In genomic region chr3:172332256-172333041, GRCh38 we compare ENCODE assay signal across 8 cellular contexts.
DNase-seq lines count a peak whose midpoint lies in the region; ATAC-seq and TF ChIP-seq lines count a peak whose summit lies in the region.

No MANE protein-coding gene starts in this region.

- POLR2A ChIA-PET in A673 (lab: Charles Lee; ENCODE audit: low non-redundant PET): no interaction called here

- H3K4me1 ChIP-seq in A673 (ENCODE audit: insufficient read depth, low read length, poor library complexity, severe bottlenecking): peaks cover 4% of the 10 kb centered on the region

- ATAC-seq in GM18511 (IDR thresholded peaks at IDR 0.05; ENCODE audit: unreplicated experiment): peak; percentile 82
- ATAC-seq in HG03175 (IDR thresholded peaks at IDR 0.05; ENCODE audit: unreplicated experiment): peak; percentile 84

- H3K4me1 Mint-ChIP-seq in activated CD4-positive, alpha-beta T cell treated with anti-CD3 and anti-CD28 coated beads, Interleukin-2, amount 10 ng/mL, durations not matched to agents 24 days and 14 days: peaks cover 6% of the 10 kb centered on the region

- no TSS peak for BruUV-seq in A673 (replicated peaks; lab: Mats Ljungman, UMichigan)

- CTCF ChIA-PET in A673 (lab: Charles Lee): interaction anchor here (0.6 to 1.5 kb wide), 12 partner anchors 9 to 544 kb away, joined by 3 to 17 read pairs (median 4); partner anchors contain the start of genes FNDC3B and PLD1

- no peaks in the 10 kb centered on the region for H3K27me3 ChIP-seq in A673 (replicated peaks; ENCODE audit: insufficient read depth, low read depth, low read length, poor library complexity)

- H3K4me3 ChIP-seq in A673 (ENCODE audit: low read depth, low read length, poor library complexity, severe bottlenecking): no peak overlapping the region

- no peaks in the 10 kb centered on the region for H3K9me3 Mint-ChIP-seq in activated CD4-positive, alpha-beta T cell treated with anti-CD3 and anti-CD28 coated beads, Interleukin-2, amount 10 ng/mL, durations not matched to agents 24 days and 14 days

- no peak overlapping the region for H3K27ac ChIP-seq in A673 (ENCODE audit: low read depth, low read length, poor library complexity, severe bottlenecking)

- no peak overlapping the region for H3K27ac Mint-ChIP-seq in activated CD4-positive, alpha-beta T cell treated with anti-CD3 and anti-CD28 coated beads, Interleukin-2, amount 10 ng/mL, durations not matched to agents 24 days and 14 days

- peaks cover 5% of the 10 kb centered on the region for H3K36me3 ChIP-seq in A673 (ENCODE audit: insufficient read depth, low read length, poor library complexity, severe bottlenecking)

- H3K36me3 Mint-ChIP-seq in activated CD4-positive, alpha-beta T cell treated with anti-CD3 and anti-CD28 coated beads, Interleukin-2, amount 10 ng/mL, durations not matched to agents 24 days and 14 days (ENCODE audit: low read depth): peaks cover 9% of the 10 kb centered on the region

- no peaks in the 10 kb centered on the region for H3K9me3 ChIP-seq in A673 (ENCODE audit: low read depth, low read length, poor library complexity, severe bottlenecking)

- H3K4me3 Mint-ChIP-seq in activated CD4-positive, alpha-beta T cell treated with anti-CD3 and anti-CD28 coated beads, Interleukin-2, amount 10 ng/mL, durations not matched to agents 24 days and 14 days: no peak overlapping the region

- H3K27me3 Mint-ChIP-seq in activated CD4-positive, alpha-beta T cell treated with anti-CD3 and anti-CD28 coated beads, Interleukin-2, amount 10 ng/mL, durations not matched to agents 24 days and 14 days: no peaks in the 10 kb centered on the region

- intact Hi-C loops in A673 (cut with micrococcal nuclease; ENCODE audit: unreplicated experiment): loop anchor here (5.0 kb wide), 3 partner anchors 145 to 335 kb away; partner anchors contain the start of gene FNDC3B
- intact Hi-C loops in activated CD4-positive, alpha-beta T cell treated with anti-CD3 and anti-CD28 coated beads, Interleukin-2, amount 10 ng/mL, durations not matched to agents 24 days and 14 days (cut with micrococcal nuclease): loop anchor here (1.0 to 10.0 kb wide), 3 partner anchors 142 to 334 kb away; no protein-coding TSS in a partner anchor

- DNase-seq in A673 (ENCODE audit: low spot score) (peak; percentile 71), NCI-H460 (ENCODE audit: extremely low read depth, low read depth) (peak; percentile 54), ecto neural progenitor cell (ENCODE audit: low spot score) (peak; percentile 62), lung microvascular endothelial cell (ENCODE audit: low read depth in 2 of 2) (peak; percentile 64 to 79)
- DNase-seq in activated CD4-positive, alpha-beta T cell treated with anti-CD3 and anti-CD28 coated beads, Interleukin-2, amount 10 ng/mL, durations not matched to agents 24 days and 14 days: peak; percentile 88
- peak; percentile 34 to 47 for DNase-seq in stimulated activated CD8-positive, alpha-beta memory T cell treated with anti-CD3 and anti-CD28 coated beads, Interleukin-2, amount 100 ng/mL, for 1 hour (ENCODE audit: low read depth in 2 of 2)

- peak; percentile 90 for TF ChIP-seq CTCF in A673 (conservative IDR thresholded peaks at IDR 0.05; ENCODE audit: low read depth, low read length)
